Comparison of ENCODE assay signal across 14 cellular contexts in the genomic region with DNA sequence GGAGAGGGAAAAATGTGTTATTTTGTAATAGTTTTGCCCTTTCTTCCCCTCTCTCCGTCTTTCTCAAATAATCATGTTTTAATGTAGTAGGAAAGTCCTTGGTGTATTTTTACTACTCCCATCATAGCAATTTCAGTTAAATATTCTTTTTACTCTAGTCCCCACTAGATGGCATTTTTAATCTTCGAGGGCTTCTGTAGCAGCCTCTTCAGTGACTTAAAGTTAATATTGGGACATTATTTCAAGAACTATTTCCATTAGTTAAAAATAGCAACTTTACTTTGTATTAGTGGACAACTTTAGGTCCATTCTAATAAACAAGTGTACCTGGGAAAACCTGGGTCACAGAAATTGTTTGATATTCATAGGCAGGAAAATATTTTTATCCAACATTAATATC. TPM values are rescaled to one million over a fixed set of nuclear protein-coding genes. Genes with fewer than 3 reads are reported as not detected.
DNase-seq lines count a peak whose midpoint lies in the region; ATAC-seq, FAIRE-seq and TF ChIP-seq lines count a peak whose summit lies in the region.
"Had no signal": no experiment of that assay in that cellular context is flagged by ENCODE, and none has a peak within 500 bp of the region (broad histone marks: within the 10 kb centered on the region; RNA-seq: fewer than 3 reads in every experiment).

No MANE protein-coding gene starts in this region.

- no peak overlapping the region for H3K4me3 Mint-ChIP-seq in astrocyte (ENCODE audit: unreplicated experiment)
- H3K4me3 Mint-ChIP-seq: CD4-positive, alpha-beta memory T cell had no signal

- peaks cover 5% of the 10 kb centered on the region for H3K36me3 Mint-ChIP-seq in astrocyte (ENCODE audit: low read depth, unreplicated experiment)

- H4K20me1 ChIP-seq in astrocyte (ENCODE audit: insufficient read depth, low read length), result no peaks in the 10 kb centered on the region

- CTCF ChIA-PET in BJ (lab: Yijun Ruan, JAX), result no interaction called here

- H3K9me3 ChIP-seq in astrocyte (ENCODE audit: insufficient read depth, low read depth, low read length), result no peaks in the 10 kb centered on the region
- H3K9me3 ChIP-seq in heart right ventricle, result no peaks in the 10 kb centered on the region
- H3K9me3 ChIP-seq: HAP-1 had no signal

- no peak overlapping the region for H2AFZ ChIP-seq in astrocyte (ENCODE audit: low read depth, low read length)

- no peaks in the 10 kb centered on the region for H3K79me2 ChIP-seq in astrocyte (ENCODE audit: insufficient read depth, low read length)

- no peak overlapping the region for H3K27ac Mint-ChIP-seq in astrocyte (ENCODE audit: unreplicated experiment)

- no peaks in the 10 kb centered on the region for H3K27me3 Mint-ChIP-seq in astrocyte (ENCODE audit: low read depth, unreplicated experiment)
- H3K27me3 Mint-ChIP-seq: CD4-positive, alpha-beta memory T cell had no signal

- no peak overlapping the region for H3K4me2 ChIP-seq in astrocyte (ENCODE audit: low read length)

- DNase-seq in BJ (ENCODE audit: low read depth) (no peak), Kasumi-1 (lab: John Stamatoyannopoulos, UW) (peak; percentile 67 to 85), astrocyte (ENCODE audit: low read depth) (no peak), iris pigment epithelial cell (ENCODE audit: low read depth) (peak; percentile 13), middle frontal gyrus (ENCODE audit: extremely low spot score, low spot score) (no peak), heart right ventricle (no peak)
- DNase-seq: CD4-positive, alpha-beta memory T cell; central memory CD4-positive, alpha-beta T cell; NCI-H2081 treated with DMSO at 0.1 percent for 48 hours; RPMI8226 had no signal

- no peak overlapping the region for H3K9ac ChIP-seq in astrocyte (ENCODE audit: low read length)

- ATAC-seq in GM18909 (IDR thresholded peaks at IDR 0.05; ENCODE audit: poor library complexity, unreplicated experiment) (no peak), HG03565 (IDR thresholded peaks at IDR 0.05; ENCODE audit: unreplicated experiment) (no peak), heart right ventricle (no peak)

- FAIRE-seq in astrocyte (lab: Jason Lieb, UNC), result no peak

- TF ChIP-seq CTCF in BJ (IDR thresholded peaks at IDR 0.05; ENCODE audit: insufficient read depth, low read depth, low read length) (peak; percentile 13; the same call in 1 of the 2 replicates), astrocyte (IDR thresholded peaks at IDR 0.05; ENCODE audit: insufficient read depth, low read depth, low read length) (peak; percentile 17), heart right ventricle (IDR thresholded peaks at IDR 0.05) (no peak)

- H3K4me1 ChIP-seq in astrocyte (ENCODE audit: insufficient read depth, low read length) (no peaks in the 10 kb centered on the region), heart right ventricle (no peaks in the 10 kb centered on the region)

- H3K27me3 ChIP-seq in BJ (ENCODE audit: control insufficient read depth, insufficient read depth, low read length) (no peaks in the 10 kb centered on the region), astrocyte (ENCODE audit: insufficient read depth, low read length) (no peaks in the 10 kb centered on the region), heart right ventricle (no peaks in the 10 kb centered on the region)

- H3K27ac ChIP-seq in astrocyte (ENCODE audit: low read depth, low read length) (no peak overlapping the region), heart right ventricle (no peak overlapping the region)

- WGBS in heart right ventricle, 2 donors, result 61 to 71% methylated on average over 2 of the region's 2 CpGs

- H3K4me3 ChIP-seq in BJ (ENCODE audit: low read depth, low read length) (no peak overlapping the region), astrocyte (ENCODE audit: insufficient read depth, low read depth, low read length) (no peak overlapping the region), heart right ventricle (no peak overlapping the region)
- H3K4me3 ChIP-seq: HAP-1 had no signal

- intact Hi-C loops in heart right ventricle (cut with DNase I), result loop anchor here in 1 of 10 donors (10.0 kb wide), 1 partner anchor 102 kb away; no protein-coding TSS in a partner anchor

- H3K36me3 ChIP-seq in BJ (ENCODE audit: control insufficient read depth, insufficient read depth, low read length) (peaks cover 28% of the 10 kb centered on the region), astrocyte (ENCODE audit: insufficient read depth, low read length) (peaks cover 68% of the 10 kb centered on the region), heart right ventricle (peaks cover 0 to 100% (median 82%) of the 10 kb centered on the region in 9 donors)

- POLR2A ChIA-PET in BJ (lab: Charles Lee), result no interaction called here

- no peaks in the 10 kb centered on the region for H3K9me3 Mint-ChIP-seq in astrocyte (ENCODE audit: unreplicated experiment)
- H3K9me3 Mint-ChIP-seq: CD4-positive, alpha-beta memory T cell had no signal

- no peaks in the 10 kb centered on the region for H3K4me1 Mint-ChIP-seq in astrocyte (ENCODE audit: low read depth, unreplicated experiment)

RNA-seq across cellular contexts. Expression of gene EDRF1, which starts 23.0 kb away (rescaled TPM):
- polyA plus RNA-seq in BJ (2011; rRNA removed) (15.7 and 20.1 TPM in 2 replicates), heart right ventricle (10 to 100 TPM in 1 of 2 donors, 1 to 10 TPM in 1; 7.6 to 19.2 TPM)
- polyA minus RNA-seq in BJ (2011; rRNA and poly(A)+ RNA removed), result 17.9 and 21.6 TPM in 2 replicates
- total RNA-seq in astrocyte (24.0 and 25.7 TPM in 2 replicates), heart right ventricle (10 to 100 TPM in 6 of 10 donors, 1 to 10 TPM in 4; 7.7 to 13.2 (median 10.2) TPM)

RNA-seq across cellular contexts. Expression of gene MMP21, which starts 33.2 kb away (rescaled TPM):
- not detected in 2 replicates for polyA plus RNA-seq in BJ (2011; rRNA removed)
- polyA minus RNA-seq in BJ (2011; rRNA and poly(A)+ RNA removed), result not detected in 2 replicates
- total RNA-seq in astrocyte, result not detected in 2 replicates
- total RNA-seq in heart right ventricle, result under 1 TPM in 3 of 10 donors, not detected in 7; 0.12 to 0.15 (median 0.15) TPM
- polyA plus RNA-seq in heart right ventricle, result under 1 TPM; 0.06 to 0.22 TPM
- polyA plus RNA-seq: CD4-positive, alpha-beta memory T cell; keratinocyte had no signal

RNA-seq across cellular contexts. Expression of gene TEX36, which starts 59.5 kb away (rescaled TPM):
- polyA plus RNA-seq in BJ (2011; rRNA removed) (0.11 TPM in 1 of 2 replicates, not detected in the other), heart right ventricle (not detected)
- not detected in 2 replicates for polyA minus RNA-seq in BJ (2011; rRNA and poly(A)+ RNA removed)
- total RNA-seq in astrocyte (not detected in 2 replicates), heart right ventricle (not detected)
- total RNA-seq: CD4-positive, alpha-beta memory T cell had no signal
- polyA plus RNA-seq: CD4-positive, alpha-beta memory T cell; keratinocyte had no signal

Comparison
In these comparisons a context has a peak if more than half of its experiments do, and no peak if none do; other contexts are left out.
1. DNase-seq: peak in Kasumi-1 (2 of 2) and iris pigment epithelial cell (single experiment); none in BJ (single experiment), astrocyte (single experiment), middle frontal gyrus (single experiment) and heart right ventricle (0 of 2).
2. CTCF ChIP-seq: peak in BJ (single experiment) and astrocyte (single experiment); none in heart right ventricle (0 of 9).